In the genomic region with DNA sequence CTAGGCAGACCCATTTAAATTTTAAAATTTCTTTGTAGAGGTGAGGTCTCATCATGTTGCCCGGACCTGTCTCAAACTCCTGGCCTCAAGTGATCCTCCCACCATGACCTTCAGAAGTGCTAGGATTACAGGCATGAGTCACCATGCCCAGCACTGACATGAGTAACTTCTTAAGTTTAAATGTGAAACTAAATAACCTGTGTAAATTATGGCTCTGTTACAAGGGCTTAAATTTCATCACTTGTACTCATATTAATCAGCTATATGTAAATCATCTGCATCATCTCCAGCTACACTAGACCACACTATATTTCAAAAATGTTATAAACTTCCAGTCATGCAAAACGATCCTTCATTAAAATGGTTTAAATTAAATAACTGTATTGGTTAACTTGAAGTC, we compare ENCODE assay signal across 8 cellular contexts. TPM values are rescaled to one million over a fixed set of nuclear protein-coding genes. Genes with fewer than 3 reads are reported as not detected.
A peak's percentile ranks its signal among the peaks of the same experiment; 100 is the strongest.
DNase-seq lines count a peak whose midpoint lies in the region; ATAC-seq, FAIRE-seq and TF ChIP-seq lines count a peak whose summit lies in the region.

No MANE protein-coding gene starts in this region.

- peak; percentile 88 for ATAC-seq in GM19463 (IDR thresholded peaks at IDR 0.05; ENCODE audit: unreplicated experiment)

- TF ChIP-seq CTCF in bronchial epithelial cell (IDR thresholded peaks at IDR 0.05; ENCODE audit: insufficient read depth, low read length, severe bottlenecking) (no peak), sigmoid colon (IDR thresholded peaks at IDR 0.05) (no peak), colonic mucosa (IDR thresholded peaks at IDR 0.05) (no peak), stomach (IDR thresholded peaks at IDR 0.05) (no peak)

- intact Hi-C loops in sigmoid colon (cut with DNase I), result no loop called here
- intact Hi-C loops in colonic mucosa (cut with DNase I), result no loop called here
- intact Hi-C loops in stomach (cut with DNase I; ENCODE audit: low total_unique reads), result no loop called here

- H3K4me3 ChIP-seq in bronchial epithelial cell (ENCODE audit: low read depth, low read length) (no peak overlapping the region), sigmoid colon (no peak overlapping the region), colonic mucosa (no peak overlapping the region), stomach (no peak overlapping the region)

- H3K9me3 ChIP-seq in sigmoid colon (no peaks in the 10 kb centered on the region), colonic mucosa (no peaks in the 10 kb centered on the region), stomach (no peaks in the 10 kb centered on the region)

- TF ChIP-seq POLR2A in sigmoid colon (IDR thresholded peaks at IDR 0.05) (no peak), stomach (IDR thresholded peaks at IDR 0.05) (no peak)

- H3K27ac ChIP-seq in sigmoid colon (no peak overlapping the region), colonic mucosa (no peak overlapping the region), stomach (no peak overlapping the region)

- 65 to 70% methylated on average over 2 of the region's 2 CpGs for WGBS in sigmoid colon, 2 donors
- 62 to 87% (median 75%) methylated on average over 2 of the region's 2 CpGs for WGBS in stomach, 5 donors

- H3K9ac ChIP-seq in colonic mucosa (ENCODE audit: low read depth in 2 of 2, low read length in 2 of 2), result no peak overlapping the region

- H3K4me1 ChIP-seq in sigmoid colon (no peaks in the 10 kb centered on the region), colonic mucosa (no peaks in the 10 kb centered on the region), stomach (peaks cover 0 to 7% (median 0%) of the 10 kb centered on the region in 4 donors)

- DNase-seq in NCI-H226, result peak; percentile 79
- DNase-seq in bronchial epithelial cell (ENCODE audit: low read depth), result peak; percentile 95
- peak; percentile 25 for DNase-seq in stimulated activated CD4-positive, alpha-beta T cell treated with anti-CD3 and anti-CD28 coated beads, Interleukin-4, amount 100 ng/mL, for 1 hour
- no peak for DNase-seq in sigmoid colon
- DNase-seq in colonic mucosa, result no peak
- no peak for DNase-seq in stomach

- no peaks in the 10 kb centered on the region for H3K27me3 ChIP-seq in bronchial epithelial cell (ENCODE audit: control insufficient read depth, insufficient read depth, low read length)
- H3K27me3 ChIP-seq in sigmoid colon, result no peaks in the 10 kb centered on the region
- H3K27me3 ChIP-seq in colonic mucosa, result no peaks in the 10 kb centered on the region
- no peaks in the 10 kb centered on the region for H3K27me3 ChIP-seq in stomach

- TF ChIP-seq EP300 in sigmoid colon (IDR thresholded peaks at IDR 0.05), result no peak
- TF ChIP-seq EP300 in stomach (IDR thresholded peaks at IDR 0.05), result no peak

- peak; percentile 9 for FAIRE-seq in A204.1 (lab: Jason Lieb, UNC)
- no peak for FAIRE-seq in bronchial epithelial cell (lab: Jason Lieb, UNC)

- H3K36me3 ChIP-seq in bronchial epithelial cell (ENCODE audit: control insufficient read depth, insufficient read depth, low read length), result peaks cover 1% of the 10 kb centered on the region
- H3K36me3 ChIP-seq in sigmoid colon, result peaks cover 0 to 45% (median 2%) of the 10 kb centered on the region in 4 donors
- H3K36me3 ChIP-seq in colonic mucosa, result no peaks in the 10 kb centered on the region
- peaks cover 0 to 41% (median 36%) of the 10 kb centered on the region in 4 donors for H3K36me3 ChIP-seq in stomach

RNA-seq across cellular contexts. Expression of a gene that starts 56.1 kb away (rescaled TPM):
- total RNA-seq in bronchial epithelial cell (63.0 and 73.7 TPM in 2 replicates), sigmoid colon (10 to 100 TPM; 28.0 to 45.3 (median 37.3) TPM), colonic mucosa (10 to 100 TPM; 38.1 to 59.9 TPM), stomach (10 to 100 TPM in 4 of 5 donors, 1 to 10 TPM in 1; 9.0 to 61.7 (median 21.6) TPM)
- polyA plus RNA-seq in sigmoid colon (10 to 100 TPM in 2 of 3 donors, 1 to 10 TPM in 1; 6.9 to 18.7 (median 10.8) TPM), stomach (10 to 100 TPM in 1 of 3 donors, 1 to 10 TPM in 2; 7.0 to 10.6 (median 7.4) TPM)

Comparison
In these comparisons a context has a peak if more than half of its experiments do, and no peak if none do; other contexts are left out.
1. DNase-seq: peak in NCI-H226 (single experiment), bronchial epithelial cell (single experiment) and stimulated activated CD4-positive, alpha-beta T cell treated with anti-CD3 and anti-CD28 coated beads, Interleukin-4, amount 100 ng/mL, for 1 hour (single experiment); none in sigmoid colon (single experiment), colonic mucosa (single experiment) and stomach (single experiment).